In the genomic region with DNA sequence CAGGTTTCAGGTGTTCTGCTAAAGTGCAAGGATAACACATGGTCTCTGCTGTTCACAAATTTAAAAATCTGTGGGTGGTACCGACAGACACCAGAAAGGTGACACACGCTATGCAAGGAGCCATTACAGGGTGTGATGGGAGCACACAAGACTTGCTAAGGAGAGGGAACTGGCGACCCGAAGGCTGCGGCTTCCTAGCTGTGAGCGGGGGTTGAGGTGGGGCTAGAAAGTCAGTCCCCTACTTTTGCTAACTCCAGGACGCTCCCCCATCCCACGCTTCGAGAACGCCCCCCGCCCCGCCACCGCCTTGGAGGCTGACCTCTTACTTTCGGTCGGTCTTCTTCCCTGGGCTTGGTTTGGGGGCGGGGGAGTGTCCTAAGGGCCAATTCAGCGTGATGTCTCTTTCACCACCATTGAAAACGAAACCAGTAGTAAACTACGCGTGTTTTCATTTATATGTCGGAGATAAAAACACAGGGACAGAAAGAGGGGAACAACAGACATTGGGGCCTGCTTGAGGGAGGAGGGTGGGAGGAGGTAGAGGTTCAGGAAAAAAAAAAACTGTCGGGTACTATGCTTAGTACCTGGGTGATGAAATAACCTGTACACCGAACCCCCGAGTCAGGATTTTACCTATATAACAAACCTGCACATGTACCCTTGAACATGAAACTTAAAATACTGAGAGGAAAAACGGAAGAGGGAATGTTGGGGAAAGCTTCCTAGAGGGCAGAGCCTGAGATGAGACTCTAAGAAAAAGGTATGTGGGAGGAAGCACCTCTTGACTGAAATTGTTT, we compare ENCODE assay signal across 9 cellular contexts. TPM values are rescaled to one million over a fixed set of nuclear protein-coding genes. Genes with fewer than 3 reads are reported as not detected.
DNase-seq lines count a peak whose midpoint lies in the region; ATAC-seq lines count a peak whose summit lies in the region.
"Had no signal": no experiment of that assay in that cellular context is flagged by ENCODE, and none has a peak within 500 bp of the region (broad histone marks: within the 10 kb centered on the region; RNA-seq: fewer than 3 reads in every experiment).

No MANE protein-coding gene starts in this region.

- H3K9me3 Mint-ChIP-seq in activated naive CD8-positive, alpha-beta T cell treated with anti-CD3 and anti-CD28 coated beads for 36 hours = no peaks in the 10 kb centered on the region
- H3K9me3 Mint-ChIP-seq: memory B cell had no signal

- no peak overlapping the region for H3K27ac Mint-ChIP-seq in activated naive CD8-positive, alpha-beta T cell treated with anti-CD3 and anti-CD28 coated beads for 36 hours
- H3K27ac Mint-ChIP-seq: memory B cell had no signal

- peaks cover 21% of the 10 kb centered on the region for H3K4me1 Mint-ChIP-seq in activated naive CD8-positive, alpha-beta T cell treated with anti-CD3 and anti-CD28 coated beads for 36 hours

- no peaks in the 10 kb centered on the region for H3K27me3 Mint-ChIP-seq in activated naive CD8-positive, alpha-beta T cell treated with anti-CD3 and anti-CD28 coated beads for 36 hours
- H3K27me3 Mint-ChIP-seq: memory B cell had no signal

- DNase-seq in NCI-H1417 (lab: John Stamatoyannopoulos, UW) (peak; percentile 54 to 68 (median 60)), NCI-H1417 treated with DMSO at 0.1 percent for 48 hours (lab: John Stamatoyannopoulos, UW) (no peak), OCI-M1 (lab: John Stamatoyannopoulos, UW) (peak; percentile 92), NCI-H510A treated with DMSO at 0.1 percent for 48 hours (lab: John Stamatoyannopoulos, UW) (no peak)
- peak; percentile 72 for DNase-seq in activated naive CD8-positive, alpha-beta T cell treated with anti-CD3 and anti-CD28 coated beads for 36 hours
- peak; percentile 11 to 38 for DNase-seq in stimulated activated CD4-positive, alpha-beta T cell treated with anti-CD3 and anti-CD28 coated beads, Interleukin-15, amount 100 ng/mL, for 1 hour (ENCODE audit: low read depth in 1 of 2, low spot score in 1 of 2)

- H3K4me3 Mint-ChIP-seq in activated naive CD8-positive, alpha-beta T cell treated with anti-CD3 and anti-CD28 coated beads for 36 hours = no peak overlapping the region
- H3K4me3 Mint-ChIP-seq: memory B cell had no signal

- peaks cover 32% of the 10 kb centered on the region for H3K36me3 Mint-ChIP-seq in activated naive CD8-positive, alpha-beta T cell treated with anti-CD3 and anti-CD28 coated beads for 36 hours

- no peak for ATAC-seq in HG03175 (IDR thresholded peaks at IDR 0.05; ENCODE audit: unreplicated experiment)

- peak overlapping the region; percentile 68 for H3K4me3 ChIP-seq in iPS-11a (ENCODE audit: low read depth, low read length)

RNA-seq across cellular contexts. Expression of a gene that starts 1.1 kb away (rescaled TPM):
- 100 to 1,000 TPM; 156 TPM for total RNA-seq in activated naive CD8-positive, alpha-beta T cell treated with anti-CD3 and anti-CD28 coated beads for 36 hours

RNA-seq across cellular contexts. Expression of a gene that starts 5.1 kb away (rescaled TPM):
- 10 to 100 TPM; 34.7 to 38.4 TPM for total RNA-seq in activated naive CD8-positive, alpha-beta T cell treated with anti-CD3 and anti-CD28 coated beads for 36 hours

RNA-seq across cellular contexts. Expression of a gene that starts 7.5 kb away (rescaled TPM):
- 10 to 100 TPM; 54.2 to 56.1 TPM for total RNA-seq in activated naive CD8-positive, alpha-beta T cell treated with anti-CD3 and anti-CD28 coated beads for 36 hours

RNA-seq across cellular contexts. Expression of a gene that starts 14.0 kb away (rescaled TPM):
- total RNA-seq in activated naive CD8-positive, alpha-beta T cell treated with anti-CD3 and anti-CD28 coated beads for 36 hours = 10 to 100 TPM; 24.2 to 25.1 TPM

RNA-seq across cellular contexts. Expression of a gene that starts 17.8 kb away (rescaled TPM):
- total RNA-seq in activated naive CD8-positive, alpha-beta T cell treated with anti-CD3 and anti-CD28 coated beads for 36 hours = under 1 TPM in 1 of 2 experiments, not detected in 1; 0.66 TPM

Comparison
In these comparisons a context has a peak if more than half of its experiments do, and no peak if none do; other contexts are left out.
1. DNase-seq: peak in NCI-H1417 (3 of 3), OCI-M1 (single experiment), activated naive CD8-positive, alpha-beta T cell treated with anti-CD3 and anti-CD28 coated beads for 36 hours (single experiment) and stimulated activated CD4-positive, alpha-beta T cell treated with anti-CD3 and anti-CD28 coated beads, Interleukin-15, amount 100 ng/mL, for 1 hour (2 of 2); none in NCI-H1417 treated with DMSO at 0.1 percent for 48 hours (single experiment) and NCI-H510A treated with DMSO at 0.1 percent for 48 hours (single experiment).